Comparison of ENCODE assay signal across 9 cellular contexts in the genomic region with DNA sequence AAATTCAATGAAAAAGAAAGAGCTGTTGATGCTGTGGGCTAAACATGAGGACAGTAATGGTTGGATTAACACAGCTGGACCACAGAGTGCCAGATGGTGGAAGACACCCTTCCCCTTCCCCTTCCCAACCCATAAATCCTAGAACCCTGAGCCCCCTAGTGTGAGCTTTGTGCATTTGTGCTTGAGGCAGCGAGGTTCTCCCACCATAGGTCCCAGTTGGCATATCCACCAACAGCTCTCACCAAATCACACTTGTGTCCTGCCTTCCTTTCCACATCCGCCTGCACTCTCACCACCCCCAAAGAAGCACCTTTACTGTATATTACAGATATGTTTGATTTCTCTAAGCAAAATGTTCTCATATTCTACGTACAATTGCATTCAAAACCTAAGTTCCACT. TPM values are rescaled to one million over a fixed set of nuclear protein-coding genes. Genes with fewer than 3 reads are reported as not detected.
DNase-seq lines count a peak whose midpoint lies in the region; TF ChIP-seq lines count a peak whose summit lies in the region.
"Had no signal": no experiment of that assay in that cellular context is flagged by ENCODE, and none has a peak within 500 bp of the region (broad histone marks: within the 10 kb centered on the region; RNA-seq: fewer than 3 reads in every experiment).

No MANE protein-coding gene starts in this region.

- H3K27ac Mint-ChIP-seq in activated CD4-positive, alpha-beta T cell treated with anti-CD3 and anti-CD28 coated beads, Interleukin-2, amount 10 ng/mL, durations not matched to agents 24 days and 14 days, result peak overlapping the region; percentile 90
- H3K27ac Mint-ChIP-seq in activated T-cell treated with anti-CD3 and anti-CD28 coated beads, Interleukin-2, amount 50 U/mL, for 24 hours, result peak overlapping the region; percentile 92

- peaks cover 9 to 22% of the 10 kb centered on the region in 2 experiments for H3K4me1 ChIP-seq in neutrophil (ENCODE audit: control insufficient read depth in 1 of 2, insufficient read depth in 1 of 2, low read depth in 1 of 2, low read length in 1 of 2)
- H3K4me1 ChIP-seq in Peyer's patch, result no peaks in the 10 kb centered on the region
- H3K4me1 ChIP-seq: vagina had no signal

- H3K36me3 ChIP-seq in neutrophil (no peaks in the 10 kb centered on the region), Peyer's patch (no peaks in the 10 kb centered on the region)
- H3K36me3 ChIP-seq: vagina had no signal

- peaks cover 62% of the 10 kb centered on the region for H3K4me1 Mint-ChIP-seq in activated CD4-positive, alpha-beta T cell treated with anti-CD3 and anti-CD28 coated beads, Interleukin-2, amount 10 ng/mL, durations not matched to agents 24 days and 14 days
- peaks cover 75% of the 10 kb centered on the region for H3K4me1 Mint-ChIP-seq in activated T-cell treated with anti-CD3 and anti-CD28 coated beads, Interleukin-2, amount 50 U/mL, for 24 hours (ENCODE audit: low read depth)

- H3K9me3 ChIP-seq in neutrophil (no peaks in the 10 kb centered on the region), Peyer's patch (peaks cover 0 to 2% (median 0%) of the 10 kb centered on the region in 4 donors)
- H3K9me3 ChIP-seq: vagina had no signal

- H3K27me3 ChIP-seq in HL-60 (ENCODE audit: insufficient read depth, poor library complexity, severe bottlenecking) (no peaks in the 10 kb centered on the region), neutrophil (no peaks in the 10 kb centered on the region), Peyer's patch (no peaks in the 10 kb centered on the region)
- H3K27me3 ChIP-seq: vagina had no signal

- no peak overlapping the region for H3K4me3 ChIP-seq in HL-60 (replicated peaks; ENCODE audit: insufficient read depth, low read length)
- no peak overlapping the region for H3K4me3 ChIP-seq in neutrophil (ENCODE audit: low read depth in 1 of 2, low read length in 1 of 2)
- H3K4me3 ChIP-seq in Peyer's patch, result no peak overlapping the region
- H3K4me3 ChIP-seq: vagina had no signal

- no peak for TF ChIP-seq CTCF in HL-60 (IDR thresholded peaks at IDR 0.05; ENCODE audit: insufficient read depth, low read length)
- no peak for TF ChIP-seq CTCF in neutrophil (IDR thresholded peaks at IDR 0.05)
- TF ChIP-seq CTCF in Peyer's patch (IDR thresholded peaks at IDR 0.05), result no peak

- no peak for TF ChIP-seq POLR2A in Peyer's patch (IDR thresholded peaks at IDR 0.05)

- peaks cover 5% of the 10 kb centered on the region for H3K9me3 Mint-ChIP-seq in activated CD4-positive, alpha-beta T cell treated with anti-CD3 and anti-CD28 coated beads, Interleukin-2, amount 10 ng/mL, durations not matched to agents 24 days and 14 days
- peaks cover 6% of the 10 kb centered on the region for H3K9me3 Mint-ChIP-seq in activated T-cell treated with anti-CD3 and anti-CD28 coated beads, Interleukin-2, amount 50 U/mL, for 24 hours

- peak; percentile 77 for DNase-seq in activated CD4-positive, alpha-beta T cell treated with anti-CD3 and anti-CD28 coated beads, Interleukin-2, amount 10 ng/mL, durations not matched to agents 24 days and 14 days
- no peak for DNase-seq in activated CD4-positive, alpha-beta T cell treated with anti-CD3 and anti-CD28 coated beads, Interleukin-2, amount 50 U/mL, for 1 hour
- DNase-seq in HL-60 (ENCODE audit: low read depth in 1 of 2, low spot score in 1 of 2) (peak in 1 of 2 experiments; percentile 42), DMS79 (lab: John Stamatoyannopoulos, UW) (no peak), Peyer's patch (no peak), CD1c-positive myeloid dendritic cell (ENCODE audit: extremely low spot score) (no peak)
- DNase-seq in activated T-cell treated with anti-CD3 and anti-CD28 coated beads, Interleukin-2, amount 50 U/mL, for 24 hours, result no peak

- peak overlapping the region; percentile 69 for H3K4me3 Mint-ChIP-seq in activated CD4-positive, alpha-beta T cell treated with anti-CD3 and anti-CD28 coated beads, Interleukin-2, amount 10 ng/mL, durations not matched to agents 24 days and 14 days
- H3K4me3 Mint-ChIP-seq in activated T-cell treated with anti-CD3 and anti-CD28 coated beads, Interleukin-2, amount 50 U/mL, for 24 hours, result peak overlapping the region; percentile 56

- H3K27me3 Mint-ChIP-seq in activated CD4-positive, alpha-beta T cell treated with anti-CD3 and anti-CD28 coated beads, Interleukin-2, amount 10 ng/mL, durations not matched to agents 24 days and 14 days, result no peaks in the 10 kb centered on the region
- no peaks in the 10 kb centered on the region for H3K27me3 Mint-ChIP-seq in activated T-cell treated with anti-CD3 and anti-CD28 coated beads, Interleukin-2, amount 50 U/mL, for 24 hours

- H3K27ac ChIP-seq in HL-60 (replicated peaks) (peak overlapping the region; percentile 50), neutrophil (peak overlapping the region; percentile 54), Peyer's patch (no peak overlapping the region)
- H3K27ac ChIP-seq: vagina had no signal

- intact Hi-C loops in activated CD4-positive, alpha-beta T cell treated with anti-CD3 and anti-CD28 coated beads, Interleukin-2, amount 10 ng/mL, durations not matched to agents 24 days and 14 days (cut with micrococcal nuclease), result loop anchor here (2.0 to 5.0 kb wide), 2 partner anchors 109 to 910 kb away; no protein-coding TSS in a partner anchor

- no peaks in the 10 kb centered on the region for H3K36me3 Mint-ChIP-seq in activated CD4-positive, alpha-beta T cell treated with anti-CD3 and anti-CD28 coated beads, Interleukin-2, amount 10 ng/mL, durations not matched to agents 24 days and 14 days (ENCODE audit: low read depth)
- H3K36me3 Mint-ChIP-seq in activated T-cell treated with anti-CD3 and anti-CD28 coated beads, Interleukin-2, amount 50 U/mL, for 24 hours (ENCODE audit: low read depth), result peaks cover 2% of the 10 kb centered on the region

RNA-seq across cellular contexts. Expression of gene HBS1L, which starts 32.8 kb away (rescaled TPM):
- total RNA-seq in activated CD4-positive, alpha-beta T cell treated with anti-CD3 and anti-CD28 coated beads, Interleukin-2, amount 10 ng/mL, durations not matched to agents 24 days and 14 days, result 94.4 and 104 TPM in 2 replicates
- total RNA-seq in Peyer's patch, result 10 to 100 TPM; 25.2 to 94.1 (median 37.5) TPM

Comparison
In these comparisons a context has a peak if more than half of its experiments do, and no peak if none do; other contexts are left out.
1. H3K27ac ChIP-seq: peak in HL-60 (single experiment) and neutrophil (single experiment); none in Peyer's patch (0 of 4).